Comparison of ENCODE assay signal across 8 cellular contexts in the genomic region with DNA sequence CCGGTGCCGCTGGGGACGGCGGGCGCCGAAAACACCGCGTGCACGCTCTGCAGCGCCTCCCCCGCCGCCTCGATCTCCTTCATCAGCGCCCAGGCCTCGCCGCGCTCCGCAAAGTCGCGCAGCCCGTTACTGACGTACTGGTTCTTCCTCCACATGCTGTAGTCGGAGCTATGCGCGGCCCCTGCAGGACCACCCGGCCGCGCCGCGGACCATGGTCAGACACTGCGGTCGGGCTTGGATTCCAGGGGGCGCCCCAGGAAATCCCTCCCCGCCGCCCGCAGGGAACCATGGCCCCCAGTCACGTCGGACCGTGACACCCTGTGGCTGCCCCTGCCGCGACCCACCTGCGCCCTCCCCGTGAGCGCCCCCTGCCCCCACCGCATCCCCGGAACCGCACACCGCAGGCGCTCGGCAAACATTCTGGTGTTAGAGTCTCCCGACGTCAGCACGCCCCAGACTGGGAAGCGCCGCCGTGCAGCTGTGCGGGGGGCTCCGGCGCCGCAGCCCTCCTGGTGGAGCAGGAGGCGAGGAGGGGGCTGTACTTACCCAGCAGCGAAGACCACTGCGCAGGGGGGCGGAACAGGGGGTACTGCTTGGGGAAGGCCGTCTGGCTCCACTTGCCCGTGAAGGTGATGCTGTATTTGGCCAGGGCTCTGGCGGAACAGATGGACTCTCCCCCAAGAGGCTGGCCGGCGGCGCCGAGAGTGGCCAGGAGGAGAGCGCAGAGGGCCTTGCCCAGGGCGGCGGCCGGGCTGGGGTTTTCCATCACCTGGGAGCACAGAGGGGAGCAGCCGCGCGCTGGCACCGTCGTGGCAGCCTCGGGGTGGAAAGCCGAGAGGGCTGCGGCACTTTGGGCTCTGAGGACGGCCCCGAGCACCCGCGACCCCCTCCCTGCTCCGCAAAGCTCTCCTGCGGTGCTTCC. TPM values are rescaled to one million over a fixed set of nuclear protein-coding genes. Genes with fewer than 3 reads are reported as not detected.
DNase-seq lines count a peak whose midpoint lies in the region; ATAC-seq and TF ChIP-seq lines count a peak whose summit lies in the region.

No MANE protein-coding gene starts in this region.

- POLR2A ChIA-PET in AG04450 (lab: Yijun Ruan, JAX) = interaction anchor here (1.0 to 4.0 kb wide), 6 partner anchors 12 to 78 kb away, joined by 4 to 32 read pairs (median 11); no protein-coding TSS in a partner anchor

- DNase-seq in AG04450 (ENCODE audit: low read depth, low spot score) (no peak), T-helper 22 cell (ENCODE audit: low read depth) (peak; percentile 27), choroid plexus epithelial cell (ENCODE audit: low read depth) (peak; percentile 57), mesenteric fat pad (ENCODE audit: low spot score) (peak; percentile 89), ACHN (no peak)
- peak; percentile 61 to 64 for DNase-seq in stimulated activated naive CD8-positive, alpha-beta T cell treated with anti-CD3 and anti-CD28 coated beads, Interleukin-15, amount 100 ng/mL, for 72 hours

- in situ Hi-C loops in ACHN (cut with HindIII; ENCODE audit: low pct_ligation_motif_present, low pct_unique_long_range_greater_than_20kb, low sequenced_read_pairs) = no loop called here

- H3K4me3 Mint-ChIP-seq in stimulated activated naive CD8-positive, alpha-beta T cell treated with anti-CD3 and anti-CD28 coated beads, Interleukin-15, amount 100 ng/mL, for 72 hours = peak overlapping the region; percentile 75 to 82

- peak overlapping the region; percentile 61 for H3K27ac ChIP-seq in AG04450 (ENCODE audit: low read depth, low read length)

- TF ChIP-seq CTCF in AG04450 (IDR thresholded peaks at IDR 0.05; ENCODE audit: low read depth, low read length) (no peak), choroid plexus epithelial cell (conservative IDR thresholded peaks at IDR 0.05; ENCODE audit: low read depth, low read length) (peak; percentile 3)

- H3K27me3 ChIP-seq in AG04450 (ENCODE audit: control insufficient read depth, insufficient read depth, low read length) = peaks cover 5% of the 10 kb centered on the region

- H3K4me1 Mint-ChIP-seq in stimulated activated naive CD8-positive, alpha-beta T cell treated with anti-CD3 and anti-CD28 coated beads, Interleukin-15, amount 100 ng/mL, for 72 hours = peaks cover 43% of the 10 kb centered on the region

- H3K9me3 Mint-ChIP-seq in stimulated activated naive CD8-positive, alpha-beta T cell treated with anti-CD3 and anti-CD28 coated beads, Interleukin-15, amount 100 ng/mL, for 72 hours = no peaks in the 10 kb centered on the region

- peaks cover 26% of the 10 kb centered on the region; the same call in 1 of the 2 replicates for H3K9me3 ChIP-seq in AG04450 (ENCODE audit: control insufficient read depth, insufficient read depth, low read length)

- CTCF ChIA-PET in AG04450 (lab: Charles Lee) = no interaction called here

- H3K27ac Mint-ChIP-seq in stimulated activated naive CD8-positive, alpha-beta T cell treated with anti-CD3 and anti-CD28 coated beads, Interleukin-15, amount 100 ng/mL, for 72 hours = peak overlapping the region in 1 of 2 donors; percentile 13

- H3K4me3 ChIP-seq in AG04450 (ENCODE audit: low read depth, low read length) = peak overlapping the region; percentile 62
- H3K4me3 ChIP-seq in choroid plexus epithelial cell (ENCODE audit: low read depth, low read length) = peak overlapping the region; percentile 78

- peaks cover 52% of the 10 kb centered on the region for H3K27me3 Mint-ChIP-seq in stimulated activated naive CD8-positive, alpha-beta T cell treated with anti-CD3 and anti-CD28 coated beads, Interleukin-15, amount 100 ng/mL, for 72 hours

- peak; percentile 58 for ATAC-seq in stimulated activated naive CD8-positive, alpha-beta T cell treated with anti-CD3 and anti-CD28 coated beads, Interleukin-15, amount 100 ng/mL, for 72 hours
- ATAC-seq in GM21360 (IDR thresholded peaks at IDR 0.05; ENCODE audit: unreplicated experiment) (no peak), GM19455 (IDR thresholded peaks at IDR 0.05; ENCODE audit: unreplicated experiment) (no peak)

RNA-seq across cellular contexts. Expression of gene SPON2, which starts 0.8 kb away (rescaled TPM):
- polyA plus RNA-seq in AG04450 (2011; rRNA removed) = 132 and 190 TPM in 2 replicates
- 33.8 and 39.0 TPM in 2 replicates for polyA minus RNA-seq in AG04450 (2011; rRNA and poly(A)+ RNA removed)
- total RNA-seq in mesenteric fat pad = 27.3 TPM

RNA-seq across cellular contexts. Expression of gene RNF212, which starts 58.2 kb away (rescaled TPM):
- 0.52 and 0.88 TPM in 2 replicates for polyA plus RNA-seq in AG04450 (2011; rRNA removed)
- 0.14 TPM in 1 of 2 replicates, not detected in the other for polyA minus RNA-seq in AG04450 (2011; rRNA and poly(A)+ RNA removed)
- 4.2 TPM for total RNA-seq in mesenteric fat pad

Comparison
In these comparisons a context has a peak if more than half of its experiments do, and no peak if none do; other contexts are left out.
1. DNase-seq: peak in T-helper 22 cell (single experiment), choroid plexus epithelial cell (single experiment), mesenteric fat pad (single experiment) and stimulated activated naive CD8-positive, alpha-beta T cell treated with anti-CD3 and anti-CD28 coated beads, Interleukin-15, amount 100 ng/mL, for 72 hours (2 of 2); none in AG04450 (single experiment) and ACHN (single experiment).